ENCODE assay signal across 25 cellular contexts in genomic region chr3:57985176-57985976, GRCh38. TPM values are rescaled to one million over a fixed set of nuclear protein-coding genes. Genes with fewer than 3 reads are reported as not detected.
DNase-seq lines count a peak whose midpoint lies in the region; FAIRE-seq and TF ChIP-seq lines count a peak whose summit lies in the region.
"Had no signal": no experiment of that assay in that cellular context is flagged by ENCODE, and none has a peak within 500 bp of the region (broad histone marks: within the 10 kb centered on the region; RNA-seq: fewer than 3 reads in every experiment).

No MANE protein-coding gene starts in this region.

- H3K4me1 ChIP-seq in endothelial cell of umbilical vein (ENCODE audit: control insufficient read depth, extremely low read depth, insufficient read depth, low read length): peaks cover 14% of the 10 kb centered on the region

- H2AFZ ChIP-seq in endothelial cell of umbilical vein (ENCODE audit: low read depth, low read length): peak overlapping the region; percentile 14
- H2AFZ ChIP-seq: hepatocyte had no signal

- no peak overlapping the region for H3K9ac ChIP-seq in endothelial cell of umbilical vein (replicated peaks; ENCODE audit: extremely low read depth, insufficient read depth, low read length)

- dilution Hi-C loops in endothelial cell of umbilical vein (cut with MboI; ENCODE audit: extremely low pct_ligation_motif_present, low sequenced_read_pairs): no loop called here

- intact Hi-C loops in endothelial cell of umbilical vein (cut with micrococcal nuclease): no loop called here

- no peak overlapping the region for H3K27ac ChIP-seq in endothelial cell of umbilical vein (ENCODE audit: insufficient read depth, low read depth, low read length)

- no peak overlapping the region for H3K4me3 Mint-ChIP-seq in activated CD4-positive, alpha-beta T cell treated with anti-CD3 and anti-CD28 coated beads, Interleukin-2, amount 10 ng/mL, durations not matched to agents 7 days and 5 days
- H3K4me3 Mint-ChIP-seq: activated CD4-positive, alpha-beta memory T cell treated with anti-CD3 and anti-CD28 coated beads, Interleukin-2, amount 10 ng/mL, durations not matched to agents 7 days and 5 days; CD4-positive, CD25-positive, alpha-beta regulatory T cell; dendritic cell treated with granulocyte-macrophage colony-stimulating factor and Interleukin-4, amounts not matched to agents 40 ng/mL and 50 ng/mL, for 4 days had no signal

- no peak for TF ChIP-seq CTCF in endothelial cell of umbilical vein (IDR thresholded peaks at IDR 0.05; ENCODE audit: extremely low read depth in 1 of 2, insufficient read depth in 1 of 2, low read depth in 1 of 2, low read length in 2 of 2)

- TF ChIP-seq POLR2A in endothelial cell of umbilical vein (IDR thresholded peaks at IDR 0.05; ENCODE audit: low read depth, low read length): no peak

- no TSS peak for BruUV-seq in endothelial cell of umbilical vein (replicated peaks; lab: Mats Ljungman, UMichigan)

- peaks cover 2% of the 10 kb centered on the region for H3K36me3 Mint-ChIP-seq in activated CD4-positive, alpha-beta T cell treated with anti-CD3 and anti-CD28 coated beads, Interleukin-2, amount 10 ng/mL, durations not matched to agents 7 days and 5 days (ENCODE audit: low read depth)
- H3K36me3 Mint-ChIP-seq: CD4-positive, CD25-positive, alpha-beta regulatory T cell had no signal

- H3K27ac Mint-ChIP-seq in activated CD4-positive, alpha-beta T cell treated with anti-CD3 and anti-CD28 coated beads, Interleukin-2, amount 10 ng/mL, durations not matched to agents 7 days and 5 days: peak overlapping the region; percentile 71
- H3K27ac Mint-ChIP-seq: dendritic cell treated with granulocyte-macrophage colony-stimulating factor and Interleukin-4, amounts not matched to agents 40 ng/mL and 50 ng/mL, for 4 days had no signal

- H3K4me3 ChIP-seq in endothelial cell of umbilical vein (replicated peaks in 1 of 3; ENCODE audit: insufficient read depth in 1 of 3, low read depth in 1 of 3, low read length in 3 of 3): no peak overlapping the region
- H3K4me3 ChIP-seq: hepatocyte had no signal

- CTCF ChIA-PET in activated CD4-positive, alpha-beta T cell treated with anti-CD3 and anti-CD28 coated beads, Interleukin-2, amount 10 ng/mL, durations not matched to agents 7 days and 5 days (lab: Charles Lee): interaction anchor here (1.2 to 1.5 kb wide), 2 partner anchors 16 to 22 kb away, joined by 4 to 8 read pairs; partner anchors contain the start of gene FLNB
- CTCF ChIA-PET in endothelial cell of umbilical vein (lab: Charles Lee): interaction anchor here (0.7 to 1.3 kb wide), 2 partner anchors 13 to 75 kb away, joined by 3 read pairs; no protein-coding TSS in a partner anchor

- no peaks in the 10 kb centered on the region for H3K9me1 ChIP-seq in endothelial cell of umbilical vein (replicated peaks; ENCODE audit: control insufficient read depth, extremely low read depth, insufficient read depth, low read length)

- H3K27me3 Mint-ChIP-seq in activated CD4-positive, alpha-beta T cell treated with anti-CD3 and anti-CD28 coated beads, Interleukin-2, amount 10 ng/mL, durations not matched to agents 7 days and 5 days: no peaks in the 10 kb centered on the region
- H3K27me3 Mint-ChIP-seq: activated CD4-positive, alpha-beta memory T cell treated with anti-CD3 and anti-CD28 coated beads, Interleukin-2, amount 10 ng/mL, durations not matched to agents 7 days and 5 days; CD4-positive, CD25-positive, alpha-beta regulatory T cell had no signal

- no peaks in the 10 kb centered on the region for H3K27me3 ChIP-seq in endothelial cell of umbilical vein (ENCODE audit: control insufficient read depth in 2 of 2, insufficient read depth in 2 of 2, low read length in 2 of 2)
- H3K27me3 ChIP-seq: hepatocyte had no signal

- no peaks in the 10 kb centered on the region for H3K36me3 ChIP-seq in endothelial cell of umbilical vein (ENCODE audit: control insufficient read depth in 2 of 2, extremely low read depth in 1 of 2, insufficient read depth in 2 of 2, low read length in 2 of 2)

- H4K20me1 ChIP-seq in endothelial cell of umbilical vein (replicated peaks; ENCODE audit: control insufficient read depth, extremely low read depth, insufficient read depth, low read length): no peaks in the 10 kb centered on the region

- peaks cover 26% of the 10 kb centered on the region for H3K4me1 Mint-ChIP-seq in activated CD4-positive, alpha-beta T cell treated with anti-CD3 and anti-CD28 coated beads, Interleukin-2, amount 10 ng/mL, durations not matched to agents 7 days and 5 days

- DNase-seq in activated CD4-positive, alpha-beta T cell treated with anti-CD3 and anti-CD28 coated beads, Interleukin-2, amount 10 ng/mL, durations not matched to agents 7 days and 5 days: no peak
- no peak for DNase-seq in activated CD4-positive, alpha-beta T cell treated with anti-CD3 and anti-CD28 coated beads, Interleukin-2, amount 50 U/mL, for 4 hours
- DNase-seq in NCI-H82 treated with DMSO at 0.1 percent for 48 hours (lab: John Stamatoyannopoulos, UW; ENCODE audit: unreplicated experiment) (peak; percentile 2), endothelial cell of umbilical vein (ENCODE audit: low read depth, low spot score) (no peak), AML-193 (lab: John Stamatoyannopoulos, UW) (no peak), NCI-H446 treated with DMSO at 0.1 percent for 48 hours (lab: John Stamatoyannopoulos, UW) (no peak), NCI-H187 (lab: John Stamatoyannopoulos, UW) (no peak)
- no peak for DNase-seq in NK-92 treated with Interleukin-12 subunit alpha and Interleukin-12 subunit beta, amount 100 ng/mL, for 24 hours (lab: John Stamatoyannopoulos, UW)
- DNase-seq: activated CD4-positive, alpha-beta memory T cell treated with anti-CD3 and anti-CD28 coated beads, Interleukin-2, amount 10 ng/mL, durations not matched to agents 7 days and 5 days; activated naive CD4-positive, alpha-beta T cell; activated T-cell treated with anti-CD3 and anti-CD28 coated beads for 4 hours; amygdala; CD4-positive, CD25-positive, alpha-beta regulatory T cell; foreskin fibroblast; GDM1; NCI-H1048; NCI-H2081; NCI-H526 treated with DMSO at 0.1 percent for 48 hours; occipital lobe; OCI-M1; retina; stimulated activated CD4-positive, alpha-beta T cell treated with anti-CD3 and anti-CD28 coated beads, Interleukin-4, amount 100 ng/mL, for 4 hours; T-helper 2 cell had no signal

- no peaks in the 10 kb centered on the region for H3K9me3 ChIP-seq in endothelial cell of umbilical vein (replicated peaks; ENCODE audit: control insufficient read depth, insufficient read depth, low read length)

- H3K4me2 ChIP-seq in endothelial cell of umbilical vein (ENCODE audit: insufficient read depth, low read length): no peak overlapping the region
- H3K4me2 ChIP-seq: hepatocyte had no signal

- POLR2A ChIA-PET in activated CD4-positive, alpha-beta T cell treated with anti-CD3 and anti-CD28 coated beads, Interleukin-2, amount 10 ng/mL, durations not matched to agents 7 days and 5 days (lab: Charles Lee): no interaction called here
- POLR2A ChIA-PET in endothelial cell of umbilical vein (lab: Charles Lee): no interaction called here

- no peaks in the 10 kb centered on the region for H3K79me2 ChIP-seq in endothelial cell of umbilical vein (ENCODE audit: control insufficient read depth, insufficient read depth, low read length)
- H3K79me2 ChIP-seq: hepatocyte had no signal

- no peak for FAIRE-seq in endothelial cell of umbilical vein (lab: Jason Lieb, UNC)

- H3K9me3 Mint-ChIP-seq in activated CD4-positive, alpha-beta T cell treated with anti-CD3 and anti-CD28 coated beads, Interleukin-2, amount 10 ng/mL, durations not matched to agents 7 days and 5 days: no peaks in the 10 kb centered on the region
- H3K9me3 Mint-ChIP-seq: activated CD4-positive, alpha-beta memory T cell treated with anti-CD3 and anti-CD28 coated beads, Interleukin-2, amount 10 ng/mL, durations not matched to agents 7 days and 5 days; CD4-positive, CD25-positive, alpha-beta regulatory T cell; dendritic cell treated with granulocyte-macrophage colony-stimulating factor and Interleukin-4, amounts not matched to agents 40 ng/mL and 50 ng/mL, for 4 days had no signal

TF ChIP-seq in endothelial cell of umbilical vein, 7 proteins besides CTCF, POLR2A, EP300 and RAD21:
- TF ChIP-seq JUN (IDR thresholded peaks at IDR 0.05; ENCODE audit: borderline replicate concordance, insufficient read depth, insufficient read length, low read depth) (no peak), EZH2 (IDR thresholded peaks at IDR 0.05; ENCODE audit: borderline replicate concordance, low read depth, low read length, severe bottlenecking) (no peak), GATA2 (IDR thresholded peaks at IDR 0.05; ENCODE audit: insufficient read depth, insufficient read length, low read depth, low read length) (no peak), POLR2AphosphoS5 (IDR thresholded peaks at IDR 0.05; ENCODE audit: insufficient read depth, low read depth, low read length) (no peak), MYC (IDR thresholded peaks at IDR 0.05; ENCODE audit: low read depth, low read length) (no peak), FOS (IDR thresholded peaks at IDR 0.05; ENCODE audit: borderline replicate concordance, insufficient read depth, low read length) (no peak)
- TF ChIP-seq, protein P1, sequence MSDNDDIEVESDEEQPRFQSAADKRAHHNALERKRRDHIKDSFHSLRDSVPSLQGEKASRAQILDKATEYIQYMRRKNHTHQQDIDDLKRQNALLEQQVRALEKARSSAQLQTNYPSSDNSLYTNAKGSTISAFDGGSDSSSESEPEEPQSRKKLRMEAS (IDR thresholded peaks at IDR 0.05; ENCODE audit: insufficient read depth, insufficient read length): no peak

RNA-seq across cellular contexts. Expression of gene FLNB, which starts 22.8 kb away (rescaled TPM):
- total RNA-seq in activated CD4-positive, alpha-beta T cell treated with anti-CD3 and anti-CD28 coated beads, Interleukin-2, amount 10 ng/mL, durations not matched to agents 7 days and 5 days: 10 to 100 TPM; 27.2 to 28.1 TPM
- 595 and 670 TPM in 2 replicates for total RNA-seq in endothelial cell of umbilical vein
- 479 and 516 TPM in 2 replicates for polyA plus RNA-seq in endothelial cell of umbilical vein
- polyA plus RNA-seq in endothelial cell of umbilical vein (2011; cell fraction: cytosol; rRNA removed): 267 and 270 TPM in 2 replicates
- polyA plus RNA-seq in endothelial cell of umbilical vein (2011; cell fraction: nucleus; rRNA removed): 3,546 and 4,297 TPM in 2 replicates
- 427 and 466 TPM in 2 replicates for polyA plus RNA-seq in endothelial cell of umbilical vein (2012)
- 1,506 and 1,741 TPM in 2 replicates for polyA minus RNA-seq in endothelial cell of umbilical vein
- 139 TPM for polyA minus RNA-seq in endothelial cell of umbilical vein (2011; cell fraction: cytosol; rRNA and poly(A)+ RNA removed)
- polyA minus RNA-seq in endothelial cell of umbilical vein (2011; cell fraction: nucleus; rRNA and poly(A)+ RNA removed): 3,042 and 3,714 TPM in 2 replicates

Comparison
In these comparisons a context has a peak if more than half of its experiments do, and no peak if none do; other contexts are left out.
1. RNA of gene FLNB, which starts 22.8 kb away (total RNA-seq): 595 to 670 TPM in endothelial cell of umbilical vein; 27.2 to 28.1 TPM in activated CD4-positive, alpha-beta T cell treated with anti-CD3 and anti-CD28 coated beads, Interleukin-2, amount 10 ng/mL, durations not matched to agents 7 days and 5 days; every median in the first group is over 10 times any median in the second.